Comparison of ENCODE assay signal across 17 cellular contexts in the genomic region with DNA sequence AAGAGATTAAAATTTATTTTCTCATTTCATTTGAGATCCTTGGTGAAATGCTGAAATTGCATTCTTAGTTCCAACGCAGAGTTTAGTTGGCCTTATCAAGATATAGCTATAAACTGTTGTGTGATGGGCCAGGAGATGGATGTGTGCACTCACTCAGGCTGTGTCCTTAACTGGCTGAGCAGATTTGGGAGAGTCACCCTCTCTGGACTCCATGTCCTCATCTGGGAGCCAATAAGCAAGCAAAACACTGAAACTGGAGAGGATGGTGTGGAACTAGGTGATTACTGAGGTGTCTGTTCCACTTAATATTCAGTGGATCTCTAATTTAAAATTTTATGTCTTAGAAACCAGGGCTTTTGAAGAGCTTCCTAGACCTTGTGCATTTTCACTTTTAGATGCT.
DNase-seq lines count a peak whose midpoint lies in the region; ATAC-seq and TF ChIP-seq lines count a peak whose summit lies in the region.
"Had no signal": no experiment of that assay in that cellular context is flagged by ENCODE, and none has a peak within 500 bp of the region (broad histone marks: within the 10 kb centered on the region; RNA-seq: fewer than 3 reads in every experiment).

No MANE protein-coding gene starts in this region.

- TF ChIP-seq CTCF in DND-41 (IDR thresholded peaks at IDR 0.05; ENCODE audit: borderline replicate concordance, extremely low read depth, low read length, poor library complexity, severe bottlenecking) (no peak), glutamatergic neuron (IDR thresholded peaks at IDR 0.05; ENCODE audit: partially characterized antibody, unreplicated experiment) (no peak), parathyroid adenoma (IDR thresholded peaks at IDR 0.05) (no peak), esophagus squamous epithelium (IDR thresholded peaks at IDR 0.05) (no peak)

- 63 to 64% methylated on average over 1 of the region's 1 CpG for WGBS in esophagus squamous epithelium, 2 donors

- TF ChIP-seq POLR2A in esophagus squamous epithelium (IDR thresholded peaks at IDR 0.05), result no peak

- H3K4me1 Mint-ChIP-seq in glutamatergic neuron (ENCODE audit: low read depth, unreplicated experiment), result peaks cover 21% of the 10 kb centered on the region
- H3K4me1 Mint-ChIP-seq: B cell; CD4-positive, CD25-positive, alpha-beta regulatory T cell had no signal

- no peaks in the 10 kb centered on the region for H4K20me1 ChIP-seq in DND-41 (ENCODE audit: insufficient read depth, low read length)
- H4K20me1 ChIP-seq: BLaER1 had no signal

- no peaks in the 10 kb centered on the region for H3K36me3 Mint-ChIP-seq in glutamatergic neuron (ENCODE audit: unreplicated experiment)
- H3K36me3 Mint-ChIP-seq: CD4-positive, CD25-positive, alpha-beta regulatory T cell; CD8-positive, alpha-beta T cell had no signal

- H3K79me2 ChIP-seq in DND-41 (ENCODE audit: insufficient read depth, low read length) (no peaks in the 10 kb centered on the region), parathyroid adenoma (no peaks in the 10 kb centered on the region)

- intact Hi-C loops in posterior vena cava (cut with DNase I) (no loop called here), esophagus squamous epithelium (cut with DNase I) (no loop called here)

- no peaks in the 10 kb centered on the region for H3K36me3 ChIP-seq in DND-41 (ENCODE audit: insufficient read depth, low read length)
- no peaks in the 10 kb centered on the region for H3K36me3 ChIP-seq in parathyroid adenoma (ENCODE audit: control insufficient read depth, insufficient read depth, low read length)
- no peaks in the 10 kb centered on the region for H3K36me3 ChIP-seq in esophagus squamous epithelium
- H3K36me3 ChIP-seq: BLaER1, HAP-1 had no signal

- no peak overlapping the region for H3K9ac ChIP-seq in DND-41 (ENCODE audit: low read depth, low read length)
- no peak overlapping the region for H3K9ac ChIP-seq in parathyroid adenoma
- H3K9ac ChIP-seq: BLaER1 had no signal

- H2AFZ ChIP-seq in DND-41 (ENCODE audit: low read depth, low read length) (0 out of 2 replicates have a peak overlapping the region, but pooled peaks have one; percentile 24), parathyroid adenoma (peak overlapping the region; percentile 30)

- DNase-seq in DND-41 (no peak), glutamatergic neuron (no peak), posterior vena cava (ENCODE audit: low spot score) (no peak), esophagus squamous epithelium (lab: John Stamatoyannopoulos, UW) (no peak)
- DNase-seq in activated CD4-positive, alpha-beta T cell treated with anti-CD3 and anti-CD28 coated beads for 48 hours, result no peak
- DNase-seq: Caco-2; CD4-positive, CD25-positive, alpha-beta regulatory T cell; CD8-positive, alpha-beta T cell; DMS153; GF-D8; GOT3; HFFc6 had no signal

- no peaks in the 10 kb centered on the region for H3K27me3 ChIP-seq in DND-41 (ENCODE audit: insufficient read depth, low read length, poor library complexity)
- H3K27me3 ChIP-seq in parathyroid adenoma (ENCODE audit: control insufficient read depth, insufficient read depth, low read length), result no peaks in the 10 kb centered on the region
- H3K27me3 ChIP-seq in esophagus squamous epithelium, result no peaks in the 10 kb centered on the region
- H3K27me3 ChIP-seq: BLaER1 had no signal

- no peaks in the 10 kb centered on the region for H3K9me3 Mint-ChIP-seq in glutamatergic neuron (ENCODE audit: unreplicated experiment)
- H3K9me3 Mint-ChIP-seq: CD8-positive, alpha-beta T cell; HFFc6 had no signal

- no peak overlapping the region for H3K27ac ChIP-seq in DND-41 (ENCODE audit: low read length)
- H3K27ac ChIP-seq in parathyroid adenoma, result no peak overlapping the region
- H3K27ac ChIP-seq in esophagus squamous epithelium, result no peak overlapping the region
- H3K27ac ChIP-seq: 22Rv1, BLaER1 had no signal

- peak overlapping the region; percentile 85 for H3K27ac Mint-ChIP-seq in glutamatergic neuron (ENCODE audit: unreplicated experiment)
- H3K27ac Mint-ChIP-seq: B cell; CD4-positive, CD25-positive, alpha-beta regulatory T cell; CD8-positive, alpha-beta T cell; HFFc6 had no signal

- no peaks in the 10 kb centered on the region for H3K9me3 ChIP-seq in DND-41 (ENCODE audit: insufficient read depth, low read length, severe bottlenecking)
- no peaks in the 10 kb centered on the region for H3K9me3 ChIP-seq in parathyroid adenoma (ENCODE audit: control insufficient read depth, low read length)
- H3K9me3 ChIP-seq in esophagus squamous epithelium, result no peaks in the 10 kb centered on the region
- H3K9me3 ChIP-seq: Caco-2, HAP-1 had no signal

- no peak overlapping the region for H3K4me3 ChIP-seq in DND-41 (ENCODE audit: low read depth in 1 of 2, low read length in 2 of 2)
- H3K4me3 ChIP-seq in parathyroid adenoma (ENCODE audit: low read depth, low read length), result no peak overlapping the region
- H3K4me3 ChIP-seq in esophagus squamous epithelium, result no peak overlapping the region
- H3K4me3 ChIP-seq: BLaER1, HAP-1 had no signal

- ATAC-seq in DND-41 (ENCODE audit: insufficient read depth, low read depth), result no peak
- ATAC-seq: CD8-positive, alpha-beta T cell had no signal

- H3K4me1 ChIP-seq in DND-41 (ENCODE audit: insufficient read depth, low read length) (no peaks in the 10 kb centered on the region), parathyroid adenoma (no peaks in the 10 kb centered on the region), esophagus squamous epithelium (no peaks in the 10 kb centered on the region)
- H3K4me1 ChIP-seq: Caco-2, HAP-1 had no signal

- H3K27me3 Mint-ChIP-seq in glutamatergic neuron (ENCODE audit: unreplicated experiment), result peaks cover 2% of the 10 kb centered on the region
- H3K27me3 Mint-ChIP-seq: B cell; CD4-positive, CD25-positive, alpha-beta regulatory T cell had no signal

- H3K4me2 ChIP-seq in DND-41 (ENCODE audit: insufficient read depth, low read length), result no peak overlapping the region
- no peak overlapping the region for H3K4me2 ChIP-seq in parathyroid adenoma (ENCODE audit: low read length)
- H3K4me2 ChIP-seq: BLaER1 had no signal

- H3K4me3 Mint-ChIP-seq in glutamatergic neuron (ENCODE audit: unreplicated experiment), result no peak overlapping the region
- H3K4me3 Mint-ChIP-seq: B cell; CD4-positive, CD25-positive, alpha-beta regulatory T cell; CD8-positive, alpha-beta T cell; HFFc6 had no signal
